ENCODE assay signal across 9 cellular contexts in the genomic region with DNA sequence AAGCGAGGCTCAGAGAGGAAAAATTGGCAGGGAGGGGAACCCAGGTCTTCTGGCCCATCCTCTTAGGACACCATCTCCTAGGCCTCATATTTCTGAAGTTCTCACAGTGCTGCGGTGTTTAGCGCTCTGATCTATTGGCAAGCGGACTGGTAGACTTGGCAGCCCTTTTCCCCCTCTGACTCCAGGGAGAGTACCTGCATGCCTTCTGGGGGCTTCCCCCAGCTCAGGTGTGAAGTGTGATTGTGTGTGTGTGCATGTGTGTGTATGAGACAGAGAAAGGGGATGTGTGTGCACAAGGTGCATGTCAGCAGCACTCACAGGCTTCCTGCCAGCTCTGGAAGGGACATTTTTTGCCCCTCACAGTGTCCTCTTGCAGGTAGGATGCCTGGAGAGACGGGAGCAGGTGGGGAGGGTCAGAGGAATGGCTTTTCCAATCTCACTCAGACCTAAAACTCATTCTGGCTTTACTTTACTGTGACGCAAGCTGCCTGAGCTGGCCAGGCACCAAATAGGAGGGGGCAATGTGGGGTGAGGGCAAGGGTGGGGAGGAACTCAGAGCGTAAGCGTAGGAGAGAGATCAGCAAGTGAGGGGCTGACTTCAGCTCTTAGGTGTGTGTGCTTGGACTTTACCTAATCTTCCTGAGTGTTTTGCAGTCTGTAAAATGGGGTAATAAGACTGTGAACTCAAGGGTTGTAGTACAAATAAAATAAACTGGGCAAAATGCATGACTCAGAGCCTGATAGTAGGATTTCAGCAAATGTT. TPM values are rescaled to one million over a fixed set of nuclear protein-coding genes. Genes with fewer than 3 reads are reported as not detected.
DNase-seq lines count a peak whose midpoint lies in the region; ATAC-seq and TF ChIP-seq lines count a peak whose summit lies in the region.
"Had no signal": no experiment of that assay in that cellular context is flagged by ENCODE, and none has a peak within 500 bp of the region (broad histone marks: within the 10 kb centered on the region; RNA-seq: fewer than 3 reads in every experiment).

No MANE protein-coding gene starts in this region.

- H3K27ac Mint-ChIP-seq in CD8-positive, alpha-beta memory T cell: peak overlapping the region; percentile 40 to 86 (median 80)
- H3K27ac Mint-ChIP-seq in WTC11: no peak overlapping the region

- ATAC-seq in WTC11 (no peak), mucosa of descending colon (peak; percentile 41)

- H3K27me3 ChIP-seq in CD8-positive, alpha-beta memory T cell (ENCODE audit: insufficient read depth, low read length, poor library complexity, severe bottlenecking): no peaks in the 10 kb centered on the region
- H3K27me3 ChIP-seq: neutrophil had no signal

- CTCF ChIA-PET in CD8-positive, alpha-beta memory T cell (lab: Charles Lee): no interaction called here
- CTCF ChIA-PET in WTC11 (lab: Charles Lee): no interaction called here

- H3K9me3 Mint-ChIP-seq in CD8-positive, alpha-beta memory T cell: no peaks in the 10 kb centered on the region
- H3K9me3 Mint-ChIP-seq in WTC11: no peaks in the 10 kb centered on the region

- no peak overlapping the region for H3K4me3 ChIP-seq in CD8-positive, alpha-beta memory T cell (ENCODE audit: low read length)
- no peak overlapping the region for H3K4me3 ChIP-seq in mucosa of descending colon

- intact Hi-C loops in mucosa of descending colon (cut with DNase I, micrococcal nuclease): no loop called here

- no peaks in the 10 kb centered on the region for H3K36me3 ChIP-seq in CD8-positive, alpha-beta memory T cell (ENCODE audit: insufficient read depth, low read length)
- no peaks in the 10 kb centered on the region for H3K36me3 ChIP-seq in mucosa of descending colon (ENCODE audit: low read depth)

- H3K4me1 ChIP-seq in CD8-positive, alpha-beta memory T cell (ENCODE audit: insufficient read depth, low read length): peaks cover 19% of the 10 kb centered on the region
- H3K4me1 ChIP-seq in mucosa of descending colon (ENCODE audit: low read depth): peaks cover 59% of the 10 kb centered on the region

- POLR2A ChIA-PET in CD8-positive, alpha-beta memory T cell (lab: Charles Lee): no interaction called here
- POLR2A ChIA-PET in WTC11 (lab: Charles Lee): no interaction called here

- no peak overlapping the region for H3K27ac ChIP-seq in CD8-positive, alpha-beta memory T cell (ENCODE audit: low read depth, low read length)
- H3K27ac ChIP-seq: neutrophil had no signal

- H3K36me3 Mint-ChIP-seq in CD8-positive, alpha-beta memory T cell: peaks cover 3 to 13% (median 7%) of the 10 kb centered on the region in 3 donors
- H3K36me3 Mint-ChIP-seq in WTC11: peaks cover 10% of the 10 kb centered on the region

- H3K4me3 Mint-ChIP-seq in CD8-positive, alpha-beta memory T cell: peak overlapping the region in 1 of 7 donors; percentile 29
- H3K4me3 Mint-ChIP-seq in WTC11: no peak overlapping the region

- DNase-seq in CD8-positive, alpha-beta memory T cell: no peak
- no peak for DNase-seq in WTC11 (ENCODE audit: low spot score)
- peak in 2 of 3 donors; percentile 61 to 76 for DNase-seq in mucosa of descending colon
- no peak for DNase-seq in GM19238 (ENCODE audit: insufficient read length, low spot score)
- no peak for DNase-seq in NCI-H1105 (lab: John Stamatoyannopoulos, UW)
- DNase-seq in SW 1271 (lab: John Stamatoyannopoulos, UW): no peak
- DNase-seq: effector CD4-positive, alpha-beta T cell; NCI-H1930 had no signal

- no peaks in the 10 kb centered on the region for H3K9me3 ChIP-seq in CD8-positive, alpha-beta memory T cell (ENCODE audit: low read length)
- no peaks in the 10 kb centered on the region for H3K9me3 ChIP-seq in mucosa of descending colon
- H3K9me3 ChIP-seq: neutrophil had no signal

- no peaks in the 10 kb centered on the region for H3K27me3 Mint-ChIP-seq in CD8-positive, alpha-beta memory T cell
- H3K27me3 Mint-ChIP-seq in WTC11 (ENCODE audit: low read depth): no peaks in the 10 kb centered on the region; the same call in 1 of the 2 replicates

- TF ChIP-seq CTCF in WTC11 (IDR thresholded peaks at IDR 0.05) (no peak), mucosa of descending colon (IDR thresholded peaks at IDR 0.05) (no peak)

- peaks cover 28 to 54% (median 52%) of the 10 kb centered on the region in 3 donors for H3K4me1 Mint-ChIP-seq in CD8-positive, alpha-beta memory T cell
- H3K4me1 Mint-ChIP-seq in WTC11: peaks cover 16% of the 10 kb centered on the region

TF ChIP-seq in WTC11, 78 proteins besides CTCF, POLR2A, EP300 and RAD21:
- TF ChIP-seq GABPB1 (CRISPR knock-in tag; IDR thresholded peaks at IDR 0.05): 0 out of 2 replicates have a peak, but pooled peaks have one; percentile 23
- TF ChIP-seq, protein P1, sequence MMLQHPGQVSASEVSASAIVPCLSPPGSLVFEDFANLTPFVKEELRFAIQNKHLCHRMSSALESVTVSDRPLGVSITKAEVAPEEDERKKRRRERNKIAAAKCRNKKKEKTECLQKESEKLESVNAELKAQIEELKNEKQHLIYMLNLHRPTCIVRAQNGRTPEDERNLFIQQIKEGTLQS (CRISPR knock-in tag; conservative IDR thresholded peaks at IDR 0.05): no peak

RNA-seq across cellular contexts. Expression of a gene that starts 4.0 kb away (rescaled TPM):
- total RNA-seq in CD8-positive, alpha-beta memory T cell: 1 to 10 TPM in 1 of 2 experiments, under 1 TPM in 1; 0.47 to 1.2 TPM
- polyA plus RNA-seq in CD8-positive, alpha-beta memory T cell: 1.2 TPM
- total RNA-seq in WTC11 (2021) (3.0 to 4.2 TPM (median 4.0 TPM) in 3 replicates), mucosa of descending colon (100 to 1,000 TPM in 1 of 3 donors, 10 to 100 TPM in 2; 41.8 to 116 (median 82.8) TPM)

RNA-seq across cellular contexts. Expression of a gene that starts 8.2 kb away (rescaled TPM):
- total RNA-seq in CD8-positive, alpha-beta memory T cell: 10 to 100 TPM; 55.5 to 59.0 TPM
- polyA plus RNA-seq in CD8-positive, alpha-beta memory T cell: 44.4 TPM
- total RNA-seq in WTC11 (2021) (25.6 to 30.1 TPM (median 28.7 TPM) in 3 replicates), mucosa of descending colon (10 to 100 TPM; 29.6 to 41.5 (median 36.6) TPM)

RNA-seq across cellular contexts. Expression of a gene that starts 18.2 kb away (rescaled TPM):
- under 1 TPM; 0.20 to 0.31 TPM for total RNA-seq in CD8-positive, alpha-beta memory T cell
- polyA plus RNA-seq in CD8-positive, alpha-beta memory T cell: 11.0 TPM
- total RNA-seq in WTC11 (2021): 10.1 to 11.8 TPM (median 10.2 TPM) in 3 replicates
- 10 to 100 TPM; 36.1 to 45.6 (median 44.0) TPM for total RNA-seq in mucosa of descending colon

RNA-seq across cellular contexts. Expression of a gene that starts 18.6 kb away (rescaled TPM):
- not detected for total RNA-seq in CD8-positive, alpha-beta memory T cell
- polyA plus RNA-seq in CD8-positive, alpha-beta memory T cell: not detected
- total RNA-seq in WTC11 (2021) (not detected in 3 replicates), mucosa of descending colon (10 to 100 TPM; 10.4 to 49.0 (median 14.9) TPM)

RNA-seq across cellular contexts. Expression of a gene that starts 35.0 kb away (rescaled TPM):
- total RNA-seq in CD8-positive, alpha-beta memory T cell: 10 to 100 TPM; 14.0 to 16.0 TPM
- polyA plus RNA-seq in CD8-positive, alpha-beta memory T cell: 24.5 TPM
- total RNA-seq in WTC11 (2021): 18.8 to 36.2 TPM (median 35.9 TPM) in 3 replicates
- total RNA-seq in mucosa of descending colon: 10 to 100 TPM; 16.7 to 54.1 (median 29.3) TPM

Comparison
In these comparisons a context has a peak if more than half of its experiments do, and no peak if none do; other contexts are left out.
1. DNase-seq: peak in mucosa of descending colon (2 of 3); none in CD8-positive, alpha-beta memory T cell (0 of 5), WTC11 (single experiment), GM19238 (single experiment), NCI-H1105 (single experiment) and SW 1271 (0 of 2).